ENCODE assay signal across 8 cellular contexts in genomic region chr12:121581681-121582439, GRCh38. TPM values are rescaled to one million over a fixed set of nuclear protein-coding genes. Genes with fewer than 3 reads are reported as not detected.
DNase-seq lines count a peak whose midpoint lies in the region; ATAC-seq, FAIRE-seq and TF ChIP-seq lines count a peak whose summit lies in the region.

No MANE protein-coding gene starts in this region.

- H3K36me3 ChIP-seq in WERI-Rb-1, result no peaks in the 10 kb centered on the region
- no peaks in the 10 kb centered on the region for H3K36me3 ChIP-seq in pancreas

- peaks cover 0 to 26% (median 0%) of the 10 kb centered on the region in 3 donors for H3K4me1 ChIP-seq in pancreas

- no peak for TF ChIP-seq CTCF in WERI-Rb-1 (IDR thresholded peaks at IDR 0.05; ENCODE audit: low read depth, low read length)
- no peak for TF ChIP-seq CTCF in foreskin fibroblast (IDR thresholded peaks at IDR 0.05; ENCODE audit: low read depth, low read length)
- TF ChIP-seq CTCF in pancreas (IDR thresholded peaks at IDR 0.05), result no peak

- H3K27me3 ChIP-seq in WERI-Rb-1 (ENCODE audit: insufficient read depth, low read depth, severe bottlenecking) (no peaks in the 10 kb centered on the region), pancreas (no peaks in the 10 kb centered on the region)

- FAIRE-seq in pancreas (lab: Jason Lieb, UNC), result no peak

- peak overlapping the region; percentile 90 for H3K4me3 Mint-ChIP-seq in activated naive CD4-positive, alpha-beta T cell treated with anti-CD3 and anti-CD28 coated beads for 36 hours

- ATAC-seq in pancreas (peak; percentile 26 to 51 (median 34)), GM18520 (IDR thresholded peaks at IDR 0.05; ENCODE audit: unreplicated experiment) (no peak)

- no peaks in the 10 kb centered on the region for H3K27me3 Mint-ChIP-seq in activated naive CD4-positive, alpha-beta T cell treated with anti-CD3 and anti-CD28 coated beads for 36 hours (ENCODE audit: low read depth)

- H3K9me3 ChIP-seq in WERI-Rb-1 (ENCODE audit: severe bottlenecking), result no peaks in the 10 kb centered on the region
- H3K9me3 ChIP-seq in pancreas, result no peaks in the 10 kb centered on the region

- WGBS in pancreas, 2 donors, result 41 to 45% methylated on average over 17 of the region's 17 CpGs

- no peaks in the 10 kb centered on the region for H3K9me3 Mint-ChIP-seq in activated naive CD4-positive, alpha-beta T cell treated with anti-CD3 and anti-CD28 coated beads for 36 hours

- peaks cover 2% of the 10 kb centered on the region for H3K36me3 Mint-ChIP-seq in activated naive CD4-positive, alpha-beta T cell treated with anti-CD3 and anti-CD28 coated beads for 36 hours (ENCODE audit: low read depth)

- DNase-seq in activated naive CD4-positive, alpha-beta T cell treated with anti-CD3 and anti-CD28 coated beads for 36 hours, result no peak
- no peak for DNase-seq in activated naive CD4-positive, alpha-beta T cell (lab: John Stamatoyannopoulos, UW)
- DNase-seq in WERI-Rb-1 (no peak), foreskin fibroblast (peak; percentile 63 to 82), pancreas (peak in 4 of 6 donors; percentile 25 to 36 (median 26)), NCI-H774 (lab: John Stamatoyannopoulos, UW) (no peak)
- no peak for DNase-seq in stimulated activated CD4-positive, alpha-beta T cell treated with anti-CD3 and anti-CD28 coated beads, Interleukin-4, amount 100 ng/mL, for 24 hours

- peaks cover 19% of the 10 kb centered on the region for H3K4me1 Mint-ChIP-seq in activated naive CD4-positive, alpha-beta T cell treated with anti-CD3 and anti-CD28 coated beads for 36 hours (ENCODE audit: low read depth)

- H3K27ac ChIP-seq in WERI-Rb-1, result no peak overlapping the region
- peak overlapping the region in 2 of 4 donors; percentile 80 for H3K27ac ChIP-seq in pancreas

- intact Hi-C loops in activated naive CD4-positive, alpha-beta T cell treated with anti-CD3 and anti-CD28 coated beads for 36 hours (cut with micrococcal nuclease), result loop anchor here (1.0 to 5.0 kb wide), 5 partner anchors 8 to 201 kb away; partner anchors contain the start of gene RNF34
- intact Hi-C loops in pancreas (cut with DNase I), result no loop called here

- H3K4me3 ChIP-seq in WERI-Rb-1 (ENCODE audit: low read depth, low read length), result peak overlapping the region; percentile 81; the same call in 1 of the 2 replicates
- H3K4me3 ChIP-seq in foreskin fibroblast (ENCODE audit: low read depth in 1 of 2, low read length in 2 of 2), result peak overlapping the region; percentile 62 to 69
- H3K4me3 ChIP-seq in pancreas, result peak overlapping the region in 1 of 4 donors; percentile 74

- peak overlapping the region; percentile 79 for H3K27ac Mint-ChIP-seq in activated naive CD4-positive, alpha-beta T cell treated with anti-CD3 and anti-CD28 coated beads for 36 hours

- CTCF ChIA-PET in activated naive CD4-positive, alpha-beta T cell treated with anti-CD3 and anti-CD28 coated beads for 36 hours (lab: Charles Lee), result interaction anchor here (0.8 to 2.0 kb wide), 6 partner anchors 41 to 206 kb away, joined by 3 to 12 read pairs (median 6); partner anchors contain the start of gene MORN3

RNA-seq across cellular contexts. Expression of gene KDM2B, which starts 1.0 kb away (rescaled TPM):
- 10 to 100 TPM; 22.7 to 23.8 TPM for total RNA-seq in activated naive CD4-positive, alpha-beta T cell treated with anti-CD3 and anti-CD28 coated beads for 36 hours
- 10 to 100 TPM in 3 of 6 donors, 1 to 10 TPM in 3; 7.4 to 21.7 (median 9.8) TPM for total RNA-seq in pancreas
- polyA plus RNA-seq in pancreas, result 10 to 100 TPM; 10.6 to 11.6 TPM

RNA-seq across cellular contexts. Expression of gene ORAI1, which starts 44.5 kb away (rescaled TPM):
- 10 to 100 TPM; 21.1 to 21.8 TPM for total RNA-seq in activated naive CD4-positive, alpha-beta T cell treated with anti-CD3 and anti-CD28 coated beads for 36 hours
- 10 to 100 TPM in 1 of 6 donors, 1 to 10 TPM in 5; 3.9 to 11.3 (median 5.8) TPM for total RNA-seq in pancreas
- polyA plus RNA-seq in pancreas, result 1 to 10 TPM; 2.7 to 3.4 TPM

Comparison
In these comparisons a context has a peak if more than half of its experiments do, and no peak if none do; other contexts are left out.
1. DNase-seq: peak in foreskin fibroblast (2 of 2) and pancreas (4 of 6); none in activated naive CD4-positive, alpha-beta T cell treated with anti-CD3 and anti-CD28 coated beads for 36 hours (single experiment), activated naive CD4-positive, alpha-beta T cell (0 of 4), WERI-Rb-1 (single experiment), stimulated activated CD4-positive, alpha-beta T cell treated with anti-CD3 and anti-CD28 coated beads, Interleukin-4, amount 100 ng/mL, for 24 hours (single experiment) and NCI-H774 (single experiment).